In the genomic region with DNA sequence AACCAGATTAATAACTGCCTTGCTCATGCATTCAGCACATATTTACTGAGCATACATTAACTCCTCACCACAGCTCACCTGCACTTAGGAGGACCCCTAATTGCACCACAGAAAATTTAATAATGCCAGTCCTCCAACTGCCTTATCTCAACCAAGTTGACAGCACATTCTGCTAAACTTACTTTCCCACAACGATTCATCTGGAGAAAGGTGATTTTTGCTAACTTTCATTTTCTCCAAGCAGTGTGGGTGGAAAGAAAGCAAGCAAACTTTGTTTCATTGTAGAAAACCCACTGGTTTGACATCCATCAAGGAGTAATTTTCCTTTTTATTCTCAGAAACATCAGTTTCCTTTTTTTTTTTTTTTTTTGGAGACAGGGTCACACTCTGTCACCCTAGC, we compare ENCODE assay signal across 1 cellular context.
TF ChIP-seq lines count a peak whose summit lies in the region.

No MANE protein-coding gene starts in this region.

TF ChIP-seq in HepG2, 621 proteins besides CTCF, POLR2A, EP300 and RAD21:
- no peak for TF ChIP-seq ZNF703 (CRISPR knock-in tag; IDR thresholded peaks at IDR 0.05; ENCODE audit: borderline replicate concordance)
- no peak for TF ChIP-seq ZNF335 (CRISPR knock-in tag; IDR thresholded peaks at IDR 0.05)
- TF ChIP-seq SMARCC2 (IDR thresholded peaks at IDR 0.05): no peak
- TF ChIP-seq ETV6 (CRISPR knock-in tag; conservative IDR thresholded peaks at IDR 0.05): no peak
- TF ChIP-seq PRDM4 (CRISPR knock-in tag; IDR thresholded peaks at IDR 0.05; ENCODE audit: borderline replicate concordance): no peak
- TF ChIP-seq ZNF468 (CRISPR knock-in tag; IDR thresholded peaks at IDR 0.05): no peak
- no peak for TF ChIP-seq HMGXB4 (CRISPR knock-in tag; IDR thresholded peaks at IDR 0.05; ENCODE audit: borderline replicate concordance in 1 of 2, low read depth in 1 of 2)
- no peak for TF ChIP-seq BORCS8-MEF2B (CRISPR knock-in tag; IDR thresholded peaks at IDR 0.05)
- no peak for TF ChIP-seq FOSL2 (CRISPR knock-in tag; IDR thresholded peaks at IDR 0.05)
- TF ChIP-seq, protein P1, sequence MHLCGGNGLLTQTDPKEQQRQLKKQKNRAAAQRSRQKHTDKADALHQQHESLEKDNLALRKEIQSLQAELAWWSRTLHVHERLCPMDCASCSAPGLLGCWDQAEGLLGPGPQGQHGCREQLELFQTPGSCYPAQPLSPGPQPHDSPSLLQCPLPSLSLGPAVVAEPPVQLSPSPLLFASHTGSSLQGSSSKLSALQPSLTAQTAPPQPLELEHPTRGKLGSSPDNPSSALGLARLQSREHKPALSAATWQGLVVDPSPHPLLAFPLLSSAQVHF (CRISPR knock-in tag; IDR thresholded peaks at IDR 0.05): no peak
- TF ChIP-seq, protein P2, sequence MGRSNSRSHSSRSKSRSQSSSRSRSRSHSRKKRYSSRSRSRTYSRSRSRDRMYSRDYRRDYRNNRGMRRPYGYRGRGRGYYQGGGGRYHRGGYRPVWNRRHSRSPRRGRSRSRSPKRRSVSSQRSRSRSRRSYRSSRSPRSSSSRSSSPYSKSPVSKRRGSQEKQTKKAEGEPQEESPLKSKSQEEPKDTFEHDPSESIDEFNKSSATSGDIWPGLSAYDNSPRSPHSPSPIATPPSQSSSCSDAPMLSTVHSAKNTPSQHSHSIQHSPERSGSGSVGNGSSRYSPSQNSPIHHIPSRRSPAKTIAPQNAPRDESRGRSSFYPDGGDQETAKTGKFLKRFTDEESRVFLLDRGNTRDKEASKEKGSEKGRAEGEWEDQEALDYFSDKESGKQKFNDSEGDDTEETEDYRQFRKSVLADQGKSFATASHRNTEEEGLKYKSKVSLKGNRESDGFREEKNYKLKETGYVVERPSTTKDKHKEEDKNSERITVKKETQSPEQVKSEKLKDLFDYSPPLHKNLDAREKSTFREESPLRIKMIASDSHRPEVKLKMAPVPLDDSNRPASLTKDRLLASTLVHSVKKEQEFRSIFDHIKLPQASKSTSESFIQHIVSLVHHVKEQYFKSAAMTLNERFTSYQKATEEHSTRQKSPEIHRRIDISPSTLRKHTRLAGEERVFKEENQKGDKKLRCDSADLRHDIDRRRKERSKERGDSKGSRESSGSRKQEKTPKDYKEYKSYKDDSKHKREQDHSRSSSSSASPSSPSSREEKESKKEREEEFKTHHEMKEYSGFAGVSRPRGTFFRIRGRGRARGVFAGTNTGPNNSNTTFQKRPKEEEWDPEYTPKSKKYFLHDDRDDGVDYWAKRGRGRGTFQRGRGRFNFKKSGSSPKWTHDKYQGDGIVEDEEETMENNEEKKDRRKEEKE (IDR thresholded peaks at IDR 0.05): no peak
TF ChIP-seq in HepG2: peak in this region for 0.
